ENCODE assay signal across 17 cellular contexts in the genomic region with DNA sequence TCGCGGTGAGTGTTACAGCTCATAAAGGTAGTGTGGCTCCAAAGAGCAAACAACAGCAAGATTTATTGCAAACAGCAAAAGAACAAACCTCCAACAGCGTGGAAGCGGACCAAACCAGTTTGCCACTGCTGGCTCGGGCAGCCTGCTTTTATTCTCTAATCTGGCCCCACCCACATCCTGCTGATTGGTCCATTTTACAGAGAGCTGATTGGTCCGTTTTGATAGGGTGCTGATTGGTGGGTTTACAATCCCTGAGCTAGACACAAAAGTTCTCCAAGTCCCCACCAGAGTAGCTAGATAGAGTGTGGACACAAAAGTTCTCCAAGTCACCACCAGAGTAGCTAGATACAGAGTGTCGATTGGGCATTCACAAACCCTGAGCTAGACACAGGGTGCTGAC. TPM values are rescaled to one million over a fixed set of nuclear protein-coding genes. Genes with fewer than 3 reads are reported as not detected.
DNase-seq lines count a peak whose midpoint lies in the region; ATAC-seq and TF ChIP-seq lines count a peak whose summit lies in the region.
"Not testable (repeated sequence)": the region's sequence is repeated elsewhere in the genome, so short reads cannot be mapped to it uniquely, and the experiment has no call there.
"Had no signal": no experiment of that assay in that cellular context is flagged by ENCODE, and none has a peak within 500 bp of the region (broad histone marks: within the 10 kb centered on the region; RNA-seq: fewer than 3 reads in every experiment).

No MANE protein-coding gene starts in this region.

- H3K36me3 Mint-ChIP-seq in CD4-positive, alpha-beta memory T cell; activated CD4-positive, alpha-beta T cell treated with anti-CD3 and anti-CD28 coated beads, Interleukin-2, amount 10 ng/mL, durations not matched to agents 24 days and 14 days (ENCODE audit: low read depth); activated naive CD4-positive, alpha-beta T cell treated with anti-CD3 and anti-CD28 coated beads for 36 hours (ENCODE audit: low read depth); memory B cell: not testable (repeated sequence)

- intact Hi-C loops in CD4-positive, alpha-beta memory T cell (cut with micrococcal nuclease); prostate gland (cut with DNase I); transverse colon (cut with DNase I; ENCODE audit: low total_unique reads): not testable (repeated sequence)
- intact Hi-C loops in activated CD4-positive, alpha-beta T cell treated with anti-CD3 and anti-CD28 coated beads, Interleukin-2, amount 10 ng/mL, durations not matched to agents 24 days and 14 days (cut with micrococcal nuclease) = loop anchor here (5.0 kb wide), 1 partner anchor 55 kb away; a partner anchor contains a TSS
- intact Hi-C loops in activated naive CD4-positive, alpha-beta T cell treated with anti-CD3 and anti-CD28 coated beads for 36 hours (cut with micrococcal nuclease) = loop anchor here (2.0 kb wide), 1 partner anchor 45 kb away; no protein-coding TSS in a partner anchor

- ATAC-seq in memory B cell (ENCODE audit: low read depth) = not testable (repeated sequence)

- H3K4me1 ChIP-seq in CD4-positive, alpha-beta memory T cell (ENCODE audit: insufficient read depth, low read length); prostate gland (replicated peaks): not testable (repeated sequence)
- peaks cover 4 to 48% (median 32%) of the 10 kb centered on the region in 4 donors for H3K4me1 ChIP-seq in transverse colon

- not testable (repeated sequence) for H3K27me3 ChIP-seq in CD4-positive, alpha-beta memory T cell (ENCODE audit: insufficient read depth, low read length); prostate gland (replicated peaks; ENCODE audit: insufficient read depth); transverse colon

- H3K4me1 Mint-ChIP-seq in CD4-positive, alpha-beta memory T cell; activated CD4-positive, alpha-beta T cell treated with anti-CD3 and anti-CD28 coated beads, Interleukin-2, amount 10 ng/mL, durations not matched to agents 24 days and 14 days; activated naive CD4-positive, alpha-beta T cell treated with anti-CD3 and anti-CD28 coated beads for 36 hours (ENCODE audit: low read depth); memory B cell: not testable (repeated sequence)

- H3K36me3 ChIP-seq in CD4-positive, alpha-beta memory T cell (ENCODE audit: insufficient read depth, low read length); prostate gland; transverse colon: not testable (repeated sequence)

- peak in 3 of 5 donors; percentile 13 to 34 (median 18) for DNase-seq in CD4-positive, alpha-beta memory T cell
- DNase-seq in NCI-H2227 (lab: John Stamatoyannopoulos, UW; ENCODE audit: unreplicated experiment) (peak; percentile 3), prostate gland (ENCODE audit: low spot score) (peak; percentile 80), transverse colon (peak; percentile 82)
- DNase-seq in activated CD4-positive, alpha-beta T cell treated with anti-CD3 and anti-CD28 coated beads, Interleukin-2, amount 10 ng/mL, durations not matched to agents 24 days and 14 days = peak; percentile 72
- DNase-seq in activated naive CD4-positive, alpha-beta T cell treated with anti-CD3 and anti-CD28 coated beads for 36 hours = peak; percentile 52
- not testable (repeated sequence) for DNase-seq in coronary artery (ENCODE audit: low spot score); memory B cell (ENCODE audit: low spot score in 2 of 2)

- not testable (repeated sequence) for H3K9me3 ChIP-seq in CD4-positive, alpha-beta memory T cell (ENCODE audit: control insufficient read depth in 1 of 2, low read length in 2 of 2); prostate gland; transverse colon

- peaks cover 3 to 10% of the 10 kb centered on the region in 2 donors for H3K27me3 Mint-ChIP-seq in CD4-positive, alpha-beta memory T cell
- not testable (repeated sequence) for H3K27me3 Mint-ChIP-seq in activated CD4-positive, alpha-beta T cell treated with anti-CD3 and anti-CD28 coated beads, Interleukin-2, amount 10 ng/mL, durations not matched to agents 24 days and 14 days; activated naive CD4-positive, alpha-beta T cell treated with anti-CD3 and anti-CD28 coated beads for 36 hours (ENCODE audit: low read depth)
- peaks cover 30% of the 10 kb centered on the region for H3K27me3 Mint-ChIP-seq in memory B cell

- in situ Hi-C loops in transverse colon (cut with MboI; ENCODE audit: low pct_ligation_motif_present in 1 of 4, low pct_unique_long_range_greater_than_20kb in 1 of 4, low sequenced_read_pairs in 3 of 4) = not testable (repeated sequence)

- POLR2A ChIA-PET in CD4-positive, alpha-beta memory T cell (lab: Charles Lee; ENCODE audit: partially characterized antibody) = interaction anchor here (1.4 to 1.8 kb wide), 3 partner anchors 41 to 94 kb away, joined by 5 to 9 read pairs (median 6); a partner anchor contains a TSS

- TF ChIP-seq CTCF in coronary artery (IDR thresholded peaks at IDR 0.05); prostate gland (IDR thresholded peaks at IDR 0.05): not testable (repeated sequence)
- TF ChIP-seq CTCF in transverse colon (IDR thresholded peaks at IDR 0.05) = peak in 2 of 5 experiments; percentile 44 to 53

- H3K27ac ChIP-seq in CD4-positive, alpha-beta memory T cell (ENCODE audit: low read depth, low read length) = not testable (repeated sequence)
- H3K27ac ChIP-seq in coronary artery (peak overlapping the region; percentile 5 to 86), prostate gland (peak overlapping the region; percentile 54 to 72), transverse colon (peak overlapping the region; percentile 83 to 94 (median 88))

- TF ChIP-seq POLR2A in prostate gland (IDR thresholded peaks at IDR 0.05) = peak; percentile 27
- TF ChIP-seq POLR2A in transverse colon (IDR thresholded peaks at IDR 0.05) = peak; percentile 92

- H3K9me3 Mint-ChIP-seq in CD4-positive, alpha-beta memory T cell; activated CD4-positive, alpha-beta T cell treated with anti-CD3 and anti-CD28 coated beads, Interleukin-2, amount 10 ng/mL, durations not matched to agents 24 days and 14 days; activated naive CD4-positive, alpha-beta T cell treated with anti-CD3 and anti-CD28 coated beads for 36 hours; memory B cell: not testable (repeated sequence)

- H3K27ac Mint-ChIP-seq in CD4-positive, alpha-beta memory T cell = peak overlapping the region in 2 of 7 donors; percentile 23 to 32
- H3K27ac Mint-ChIP-seq in activated CD4-positive, alpha-beta T cell treated with anti-CD3 and anti-CD28 coated beads, Interleukin-2, amount 10 ng/mL, durations not matched to agents 24 days and 14 days; activated naive CD4-positive, alpha-beta T cell treated with anti-CD3 and anti-CD28 coated beads for 36 hours; memory B cell: not testable (repeated sequence)

- CTCF ChIA-PET in CD4-positive, alpha-beta memory T cell (lab: Charles Lee; ENCODE audit: partially characterized antibody) = interaction anchor here (1.7 to 5.4 kb wide), 5 partner anchors 14 to 97 kb away, joined by 7 to 47 read pairs (median 13); no protein-coding TSS in a partner anchor
- CTCF ChIA-PET in activated naive CD4-positive, alpha-beta T cell treated with anti-CD3 and anti-CD28 coated beads for 36 hours (lab: Charles Lee) = interaction anchor here (1.0 to 5.4 kb wide), 8 partner anchors 8 to 97 kb away, joined by 3 to 52 read pairs (median 5); no protein-coding TSS in a partner anchor

- H3K4me3 ChIP-seq in CD4-positive, alpha-beta memory T cell (ENCODE audit: low read length in 2 of 2); prostate gland: not testable (repeated sequence)
- H3K4me3 ChIP-seq in coronary artery (peak overlapping the region; percentile 63), transverse colon (peak overlapping the region in 1 of 4 donors; percentile 9)

- not testable (repeated sequence) for TF ChIP-seq EP300 in transverse colon (IDR thresholded peaks at IDR 0.05; ENCODE audit: low read depth)

- H3K4me3 Mint-ChIP-seq in CD4-positive, alpha-beta memory T cell = peak overlapping the region; percentile 34 to 79 (median 65)
- H3K4me3 Mint-ChIP-seq in activated CD4-positive, alpha-beta T cell treated with anti-CD3 and anti-CD28 coated beads, Interleukin-2, amount 10 ng/mL, durations not matched to agents 24 days and 14 days = peak overlapping the region; percentile 47
- peak overlapping the region; percentile 56 for H3K4me3 Mint-ChIP-seq in activated naive CD4-positive, alpha-beta T cell treated with anti-CD3 and anti-CD28 coated beads for 36 hours
- peak overlapping the region; percentile 27 for H3K4me3 Mint-ChIP-seq in memory B cell

- 53% methylated on average over 7 of the region's 7 CpGs for WGBS in prostate gland
- 55 to 76% methylated on average over 3 to 7 of the region's 7 CpGs for WGBS in transverse colon (ENCODE audit: low coverage in 1 of 2), 2 donors

RNA-seq across cellular contexts. Expression of a gene that starts 7.2 kb away (rescaled TPM):
- not detected for total RNA-seq in CD4-positive, alpha-beta memory T cell
- not detected for polyA plus RNA-seq in CD4-positive, alpha-beta memory T cell
- not detected in 2 replicates for total RNA-seq in activated CD4-positive, alpha-beta T cell treated with anti-CD3 and anti-CD28 coated beads, Interleukin-2, amount 10 ng/mL, durations not matched to agents 24 days and 14 days
- total RNA-seq in activated naive CD4-positive, alpha-beta T cell treated with anti-CD3 and anti-CD28 coated beads for 36 hours = not detected
- total RNA-seq in prostate gland = not detected
- total RNA-seq in transverse colon = 1 to 10 TPM in 1 of 4 donors, under 1 TPM in 1, not detected in 2; 0.64 to 1.2 TPM
- total RNA-seq: cerebellum, frontal cortex, hepatocyte, LHCN-M2, lower leg skin, osteocyte, PC-9, right cardiac atrium, vagina had no signal
- polyA plus RNA-seq: hepatocyte, right cardiac atrium had no signal

RNA-seq across cellular contexts. Expression of a gene that starts 53.9 kb away (rescaled TPM):
- total RNA-seq in CD4-positive, alpha-beta memory T cell = 10 to 100 TPM; 64.5 to 68.4 TPM
- 10 to 100 TPM; 11.3 to 16.2 TPM for polyA plus RNA-seq in CD4-positive, alpha-beta memory T cell
- 42.5 and 44.3 TPM in 2 replicates for total RNA-seq in activated CD4-positive, alpha-beta T cell treated with anti-CD3 and anti-CD28 coated beads, Interleukin-2, amount 10 ng/mL, durations not matched to agents 24 days and 14 days
- 10 to 100 TPM; 73.9 to 80.0 TPM for total RNA-seq in activated naive CD4-positive, alpha-beta T cell treated with anti-CD3 and anti-CD28 coated beads for 36 hours
- total RNA-seq in prostate gland (10 to 100 TPM; 35.9 to 52.3 TPM), transverse colon (10 to 100 TPM; 23.1 to 40.4 (median 31.3) TPM)
